14 cellular contexts compared by ENCODE assay signal in genomic region chr14:101928415-101928841, GRCh38. TPM values are rescaled to one million over a fixed set of nuclear protein-coding genes. Genes with fewer than 3 reads are reported as not detected.
DNase-seq lines count a peak whose midpoint lies in the region; TF ChIP-seq lines count a peak whose summit lies in the region.
"Had no signal": no experiment of that assay in that cellular context is flagged by ENCODE, and none has a peak within 500 bp of the region (broad histone marks: within the 10 kb centered on the region; RNA-seq: fewer than 3 reads in every experiment).

No MANE protein-coding gene starts in this region.

- H3K4me1 ChIP-seq in fibroblast of lung (ENCODE audit: control insufficient read depth, extremely low read depth, insufficient read depth, low read length) (peaks cover 11% of the 10 kb centered on the region), transverse colon (peaks cover 0 to 14% (median 3%) of the 10 kb centered on the region in 4 donors)
- H3K4me1 ChIP-seq: A549 had no signal

- intact Hi-C loops in transverse colon (cut with DNase I; ENCODE audit: low total_unique reads): no loop called here

- 94 to 96% methylated on average over 8 to 24 of the region's 24 CpGs for WGBS in transverse colon (ENCODE audit: low coverage in 1 of 2), 2 donors

- peak overlapping the region; percentile 35 for H3K27ac Mint-ChIP-seq in neural crest cell (ENCODE audit: unreplicated experiment)
- H3K27ac Mint-ChIP-seq: activated B cell treated with CpG ODN at 0.5 μM for 24 hours had no signal

- H3K27ac ChIP-seq in fibroblast of lung (ENCODE audit: insufficient read depth, low read length) (peak overlapping the region; percentile 85), transverse colon (peak overlapping the region; percentile 49 to 72 (median 62))
- H3K27ac ChIP-seq: A549, SJSA1 had no signal

- no peaks in the 10 kb centered on the region for H3K9me3 Mint-ChIP-seq in neural crest cell
- H3K9me3 Mint-ChIP-seq: activated B cell treated with CpG ODN at 0.5 μM for 24 hours; central memory CD8-positive, alpha-beta T cell had no signal

- H3K4me3 ChIP-seq in fibroblast of lung (replicated peaks in 1 of 4; ENCODE audit: control extremely low read depth in 1 of 4, insufficient read depth in 1 of 4, low read depth in 3 of 4, low read length in 4 of 4) (no peak overlapping the region), transverse colon (no peak overlapping the region)
- H3K4me3 ChIP-seq: A549, SJSA1 had no signal

- H3K4me2 ChIP-seq in fibroblast of lung (ENCODE audit: extremely low read depth, insufficient read depth, low read length): peak overlapping the region; percentile 41
- H3K4me2 ChIP-seq: A549 had no signal

- no peaks in the 10 kb centered on the region for H3K27me3 ChIP-seq in fibroblast of lung (ENCODE audit: control insufficient read depth, insufficient read depth, low read length)
- no peaks in the 10 kb centered on the region for H3K27me3 ChIP-seq in transverse colon
- H3K27me3 ChIP-seq: SJSA1 had no signal

- H3K27me3 Mint-ChIP-seq in neural crest cell (ENCODE audit: low read depth): peaks cover 2% of the 10 kb centered on the region
- H3K27me3 Mint-ChIP-seq: activated B cell treated with CpG ODN at 0.5 μM for 24 hours; central memory CD8-positive, alpha-beta T cell had no signal

- TF ChIP-seq CTCF in fibroblast of lung (conservative IDR thresholded peaks at IDR 0.05 in 1 of 2, IDR thresholded peaks at IDR 0.05 in 1 of 2; ENCODE audit: low read depth in 1 of 2, low read length in 2 of 2): no peak
- no peak for TF ChIP-seq CTCF in neural crest cell (conservative IDR thresholded peaks at IDR 0.05)
- no peak for TF ChIP-seq CTCF in transverse colon (IDR thresholded peaks at IDR 0.05)

- H3K36me3 ChIP-seq in fibroblast of lung (ENCODE audit: control insufficient read depth, insufficient read depth, low read length): no peaks in the 10 kb centered on the region
- peaks cover 0 to 10% (median 0%) of the 10 kb centered on the region in 4 donors for H3K36me3 ChIP-seq in transverse colon

- in situ Hi-C loops in transverse colon (cut with MboI; ENCODE audit: low pct_ligation_motif_present in 1 of 4, low pct_unique_long_range_greater_than_20kb in 1 of 4, low sequenced_read_pairs in 3 of 4): loop anchor here in 1 of 4 donors (25.0 kb wide), 1 partner anchor 166 kb away; the partner anchor contains the start of gene PPP2R5C

- H3K79me2 ChIP-seq in fibroblast of lung (ENCODE audit: control insufficient read depth, insufficient read depth, low read length): no peaks in the 10 kb centered on the region

- H4K20me1 ChIP-seq in fibroblast of lung (ENCODE audit: control insufficient read depth, extremely low read depth, insufficient read depth, low read length): no peaks in the 10 kb centered on the region

- no peaks in the 10 kb centered on the region for H3K36me3 Mint-ChIP-seq in neural crest cell (ENCODE audit: low read depth)

- no peak for TF ChIP-seq EP300 in transverse colon (IDR thresholded peaks at IDR 0.05; ENCODE audit: low read depth)

- H2AFZ ChIP-seq in fibroblast of lung (ENCODE audit: low read length): no peak overlapping the region

- TF ChIP-seq POLR2A in transverse colon (IDR thresholded peaks at IDR 0.05): no peak

- H3K9me3 ChIP-seq in fibroblast of lung (ENCODE audit: control insufficient read depth, insufficient read depth, low read depth, low read length) (no peaks in the 10 kb centered on the region), transverse colon (no peaks in the 10 kb centered on the region)
- H3K9me3 ChIP-seq: A549, SJSA1 had no signal

- H3K4me3 Mint-ChIP-seq in neural crest cell: no peak overlapping the region
- H3K4me3 Mint-ChIP-seq: activated B cell treated with CpG ODN at 0.5 μM for 24 hours; central memory CD8-positive, alpha-beta T cell had no signal

- H3K4me1 Mint-ChIP-seq in neural crest cell: peaks cover 4% of the 10 kb centered on the region
- H3K4me1 Mint-ChIP-seq: activated B cell treated with CpG ODN at 0.5 μM for 24 hours; central memory CD8-positive, alpha-beta T cell had no signal

- no peak overlapping the region for H3K9ac ChIP-seq in fibroblast of lung (ENCODE audit: insufficient read depth, low read length)

- DNase-seq in activated effector memory CD4-positive, alpha-beta T cell treated with anti-CD3 and anti-CD28 coated beads, Interleukin-2, amount 50 U/mL, for 16 hours: peak; percentile 56
- DNase-seq in activated effector memory CD4-positive, alpha-beta T cell treated with Interleukin-2 at 50 U/mL for 16 hours: no peak
- DNase-seq in fibroblast of lung (ENCODE audit: low read depth in 2 of 2) (no peak), neural crest cell (ENCODE audit: low read depth, low spot score) (no peak), transverse colon (no peak), SKM-1 (lab: John Stamatoyannopoulos, UW; ENCODE audit: unreplicated experiment) (no peak), HUDEP-2 (lab: John Stamatoyannopoulos, UW; ENCODE audit: unreplicated experiment in 76 of 76) (no peak)
- DNase-seq in activated CD4-positive, CD25-positive, alpha-beta regulatory T cell treated with anti-CD3 and anti-CD28 coated beads, Interleukin-2, amount 50 U/mL, for 72 hours: no peak
- DNase-seq: activated B cell treated with CpG ODN at 0.5 μM for 24 hours; activated T-cell treated with anti-CD3 and anti-CD28 coated beads, Interleukin-2, amount 50 U/mL, for 1 hour; NCI-H1105 had no signal

RNA-seq across cellular contexts. Expression of gene DYNC1H1, which starts 35.9 kb away (rescaled TPM):
- 394 and 677 TPM in 2 replicates for total RNA-seq in fibroblast of lung
- 128 and 186 TPM in 2 replicates for polyA plus RNA-seq in fibroblast of lung
- polyA plus RNA-seq in fibroblast of lung (2012): 362 and 387 TPM in 2 replicates
- 1,364 and 1,482 TPM in 2 replicates for polyA minus RNA-seq in fibroblast of lung (ENCODE audit: low replicate concordance)
- 518 and 528 TPM in 2 replicates for total RNA-seq in neural crest cell
- 100 to 1,000 TPM; 471 to 647 (median 482) TPM for total RNA-seq in transverse colon
